Comparison of ENCODE assay signal across 16 cellular contexts in genomic region chr4:140046573-140046972, GRCh38.
A peak's percentile ranks its signal among the peaks of the same experiment; 100 is the strongest.
DNase-seq lines count a peak whose midpoint lies in the region; ATAC-seq and TF ChIP-seq lines count a peak whose summit lies in the region.
"Had no signal": no experiment of that assay in that cellular context is flagged by ENCODE, and none has a peak within 500 bp of the region (broad histone marks: within the 10 kb centered on the region; RNA-seq: fewer than 3 reads in every experiment).

No MANE protein-coding gene starts in this region.

- no peak for TF ChIP-seq CTCF in coronary artery (IDR thresholded peaks at IDR 0.05)
- no peak for TF ChIP-seq CTCF in neural crest cell (conservative IDR thresholded peaks at IDR 0.05)

- DNase-seq in DMS53 treated with DMSO at 0.1 percent for 48 hours (lab: John Stamatoyannopoulos, UW; ENCODE audit: unreplicated experiment) = peak; percentile 15
- DNase-seq in MV-4-11 (lab: John Stamatoyannopoulos, UW) = peak; percentile 74
- no peak for DNase-seq in coronary artery (ENCODE audit: low spot score)
- no peak for DNase-seq in neural crest cell (ENCODE audit: low read depth, low spot score)
- no peak for DNase-seq in NCI-H510A (lab: John Stamatoyannopoulos, UW)
- no peak for DNase-seq in NK-92 treated with Interleukin-12 subunit alpha and Interleukin-12 subunit beta, amount 100 ng/mL, for 24 hours (lab: John Stamatoyannopoulos, UW)
- no peak for DNase-seq in activated T-cell treated with anti-CD3 and anti-CD28 coated beads, Interleukin-2, amount 50 U/mL, for 72 hours
- DNase-seq in superior temporal gyrus (ENCODE audit: extremely low spot score) = no peak
- DNase-seq: activated CD8-positive, alpha-beta T cell treated with anti-CD3 and anti-CD28 coated beads for 36 hours; activated gamma-delta T cell treated with Interleukin-2 at 50 U/mL for 16 hours; immature natural killer cell; mucosa of descending colon; NCI-H2081 treated with DMSO at 0.1 percent for 48 hours; right lobe of liver; T-helper 2 cell had no signal

- H3K4me3 Mint-ChIP-seq in neural crest cell = peak overlapping the region; percentile 62
- no peak overlapping the region for H3K4me3 Mint-ChIP-seq in activated T-cell treated with anti-CD3 and anti-CD28 coated beads, Interleukin-2, amount 50 U/mL, for 72 hours
- H3K4me3 Mint-ChIP-seq: activated CD8-positive, alpha-beta T cell treated with anti-CD3 and anti-CD28 coated beads for 36 hours; IgD-negative memory B cell; immature natural killer cell had no signal

- peaks cover 71% of the 10 kb centered on the region for H3K4me1 Mint-ChIP-seq in neural crest cell
- peaks cover 36% of the 10 kb centered on the region for H3K4me1 Mint-ChIP-seq in activated T-cell treated with anti-CD3 and anti-CD28 coated beads, Interleukin-2, amount 50 U/mL, for 72 hours (ENCODE audit: low read depth)

- H3K36me3 Mint-ChIP-seq in neural crest cell (ENCODE audit: low read depth) = no peaks in the 10 kb centered on the region
- no peaks in the 10 kb centered on the region for H3K36me3 Mint-ChIP-seq in activated T-cell treated with anti-CD3 and anti-CD28 coated beads, Interleukin-2, amount 50 U/mL, for 72 hours (ENCODE audit: insufficient read depth in 2 of 2)
- H3K36me3 Mint-ChIP-seq: IgD-negative memory B cell, immature natural killer cell had no signal

- peak overlapping the region; percentile 80 for H3K27ac Mint-ChIP-seq in neural crest cell (ENCODE audit: unreplicated experiment)
- no peak overlapping the region for H3K27ac Mint-ChIP-seq in activated T-cell treated with anti-CD3 and anti-CD28 coated beads, Interleukin-2, amount 50 U/mL, for 72 hours
- H3K27ac Mint-ChIP-seq: activated CD8-positive, alpha-beta T cell treated with anti-CD3 and anti-CD28 coated beads for 36 hours; IgD-negative memory B cell had no signal

- no peak overlapping the region for H3K4me3 ChIP-seq in coronary artery
- H3K4me3 ChIP-seq: mucosa of descending colon, right lobe of liver had no signal

- H3K27ac ChIP-seq in coronary artery = peak overlapping the region; percentile 65 to 66
- H3K27ac ChIP-seq: right lobe of liver had no signal

- H3K9me3 Mint-ChIP-seq in neural crest cell = no peaks in the 10 kb centered on the region
- H3K9me3 Mint-ChIP-seq in activated T-cell treated with anti-CD3 and anti-CD28 coated beads, Interleukin-2, amount 50 U/mL, for 72 hours = peaks cover 0 to 1% of the 10 kb centered on the region in 2 donors
- H3K9me3 Mint-ChIP-seq: activated CD8-positive, alpha-beta T cell treated with anti-CD3 and anti-CD28 coated beads for 36 hours; IgD-negative memory B cell had no signal

- ATAC-seq in activated T-cell treated with anti-CD3 and anti-CD28 coated beads, Interleukin-2, amount 50 U/mL, for 72 hours (replicated peaks in 1 of 2) = no peak
- ATAC-seq: activated CD8-positive, alpha-beta T cell treated with anti-CD3 and anti-CD28 coated beads for 36 hours; mucosa of descending colon; right lobe of liver had no signal

- no peaks in the 10 kb centered on the region for H3K27me3 Mint-ChIP-seq in neural crest cell (ENCODE audit: low read depth)
- peaks cover 12% of the 10 kb centered on the region for H3K27me3 Mint-ChIP-seq in activated T-cell treated with anti-CD3 and anti-CD28 coated beads, Interleukin-2, amount 50 U/mL, for 72 hours (ENCODE audit: low read depth)

Comparison
In these comparisons a context has a peak if more than half of its experiments do, and no peak if none do; other contexts are left out.
1. DNase-seq: peak in DMS53 treated with DMSO at 0.1 percent for 48 hours (single experiment) and MV-4-11 (single experiment); none in coronary artery (single experiment), neural crest cell (single experiment), NCI-H510A (single experiment), NK-92 treated with Interleukin-12 subunit alpha and Interleukin-12 subunit beta, amount 100 ng/mL, for 24 hours (single experiment), activated T-cell treated with anti-CD3 and anti-CD28 coated beads, Interleukin-2, amount 50 U/mL, for 72 hours (0 of 2) and superior temporal gyrus (single experiment).